Comparison of ENCODE assay signal across 19 cellular contexts in genomic region chr13:45195421-45195820, GRCh38. TPM values are rescaled to one million over a fixed set of nuclear protein-coding genes. Genes with fewer than 3 reads are reported as not detected.
A peak's percentile ranks its signal among the peaks of the same experiment; 100 is the strongest.
DNase-seq lines count a peak whose midpoint lies in the region; ATAC-seq and TF ChIP-seq lines count a peak whose summit lies in the region.
"Had no signal": no experiment of that assay in that cellular context is flagged by ENCODE, and none has a peak within 500 bp of the region (broad histone marks: within the 10 kb centered on the region; RNA-seq: fewer than 3 reads in every experiment).

No MANE protein-coding gene starts in this region.

- H3K4me1 ChIP-seq in osteoblast (ENCODE audit: insufficient read depth, low read length): peaks cover 37% of the 10 kb centered on the region

- no peak for ATAC-seq in HG03457 (IDR thresholded peaks at IDR 0.05; ENCODE audit: unreplicated experiment)

- peak overlapping the region; percentile 20 for H3K4me2 ChIP-seq in osteoblast (ENCODE audit: insufficient read depth, low read length)

- peaks cover 26% of the 10 kb centered on the region for H3K4me1 Mint-ChIP-seq in endothelial cell (ENCODE audit: unreplicated experiment)

- no peak overlapping the region for H2AFZ ChIP-seq in osteoblast (ENCODE audit: low read length)

- H3K9me3 ChIP-seq in osteoblast (ENCODE audit: low read depth, low read length): no peaks in the 10 kb centered on the region
- H3K9me3 ChIP-seq: ascending aorta, lower lobe of right lung, sigmoid colon, upper lobe of left lung had no signal

- no peaks in the 10 kb centered on the region for H3K9me3 Mint-ChIP-seq in endothelial cell (ENCODE audit: unreplicated experiment)
- H3K9me3 Mint-ChIP-seq: IgD-negative memory B cell had no signal

- TF ChIP-seq CTCF in endothelial cell (IDR thresholded peaks at IDR 0.05; ENCODE audit: unreplicated experiment) (no peak), osteoblast (IDR thresholded peaks at IDR 0.05; ENCODE audit: extremely low read depth, low read depth, low read length) (no peak)

- no peak overlapping the region for H3K4me3 ChIP-seq in osteoblast (ENCODE audit: insufficient read depth, low read length)
- H3K4me3 ChIP-seq: ascending aorta, lower lobe of right lung, sigmoid colon, upper lobe of left lung had no signal

- no peaks in the 10 kb centered on the region for H3K36me3 ChIP-seq in osteoblast (ENCODE audit: insufficient read depth, low read length)
- H3K36me3 ChIP-seq: ascending aorta, lower lobe of right lung, sigmoid colon, upper lobe of left lung had no signal

- no peak overlapping the region for H3K4me3 Mint-ChIP-seq in endothelial cell (ENCODE audit: unreplicated experiment)
- H3K4me3 Mint-ChIP-seq: IgD-negative memory B cell had no signal

- H3K79me2 ChIP-seq in osteoblast (ENCODE audit: insufficient read depth, low read length): peaks cover 20% of the 10 kb centered on the region

- peak overlapping the region; percentile 50 for H3K27ac ChIP-seq in osteoblast (ENCODE audit: low read depth, low read length)
- H3K27ac ChIP-seq: lower lobe of right lung, upper lobe of left lung had no signal

- DNase-seq in EH (ENCODE audit: low read depth): peak; percentile 32
- DNase-seq in MV-4-11 (lab: John Stamatoyannopoulos, UW): peak; percentile 31
- DNase-seq in endothelial cell (ENCODE audit: low spot score): no peak
- DNase-seq in osteoblast (ENCODE audit: insufficient read length, low spot score, missing footprints): no peak
- no peak for DNase-seq in GOT3 (lab: John Stamatoyannopoulos, UW)
- no peak for DNase-seq in NCI-H345 treated with DMSO at 0.1 percent for 48 hours (lab: John Stamatoyannopoulos, UW; ENCODE audit: unreplicated experiment)
- DNase-seq: activated effector memory CD4-positive, alpha-beta T cell treated with Interleukin-2 at 50 U/mL for 16 hours; DMS53; H7; lower lobe of right lung; NCI-H1417; NCI-H446; sigmoid colon; upper lobe of left lung had no signal

- no peaks in the 10 kb centered on the region for H3K27me3 Mint-ChIP-seq in endothelial cell (ENCODE audit: unreplicated experiment)
- H3K27me3 Mint-ChIP-seq: IgD-negative memory B cell had no signal

- H3K27me3 ChIP-seq in osteoblast (ENCODE audit: insufficient read depth, low read length): no peaks in the 10 kb centered on the region
- H3K27me3 ChIP-seq: ascending aorta, sigmoid colon, upper lobe of left lung had no signal

- no peaks in the 10 kb centered on the region for H3K36me3 Mint-ChIP-seq in endothelial cell (ENCODE audit: low read depth, unreplicated experiment)

- no peaks in the 10 kb centered on the region for H4K20me1 ChIP-seq in osteoblast (ENCODE audit: insufficient read depth, low read length)

- peak overlapping the region; percentile 69 for H3K27ac Mint-ChIP-seq in endothelial cell (ENCODE audit: unreplicated experiment)

RNA-seq across cellular contexts. Expression of gene KCTD4, which starts 5.4 kb away (rescaled TPM):
- not detected for total RNA-seq in endothelial cell (ENCODE audit: unreplicated experiment)
- total RNA-seq in osteoblast: under 0.01 TPM in 2 replicates
- total RNA-seq: activated CD8-positive, alpha-beta memory T cell treated with anti-CD3 and anti-CD28 coated beads for 36 hours; ascending aorta; dermis microvascular lymphatic vessel endothelial cell; H7; lower lobe of right lung; upper lobe of left lung had no signal

Comparison
In these comparisons a context has a peak if more than half of its experiments do, and no peak if none do; other contexts are left out.
1. DNase-seq: peak in EH (single experiment) and MV-4-11 (single experiment); none in endothelial cell (single experiment), osteoblast (single experiment), GOT3 (single experiment) and NCI-H345 treated with DMSO at 0.1 percent for 48 hours (single experiment).